ENCODE assay signal across 8 cellular contexts in the genomic region with DNA sequence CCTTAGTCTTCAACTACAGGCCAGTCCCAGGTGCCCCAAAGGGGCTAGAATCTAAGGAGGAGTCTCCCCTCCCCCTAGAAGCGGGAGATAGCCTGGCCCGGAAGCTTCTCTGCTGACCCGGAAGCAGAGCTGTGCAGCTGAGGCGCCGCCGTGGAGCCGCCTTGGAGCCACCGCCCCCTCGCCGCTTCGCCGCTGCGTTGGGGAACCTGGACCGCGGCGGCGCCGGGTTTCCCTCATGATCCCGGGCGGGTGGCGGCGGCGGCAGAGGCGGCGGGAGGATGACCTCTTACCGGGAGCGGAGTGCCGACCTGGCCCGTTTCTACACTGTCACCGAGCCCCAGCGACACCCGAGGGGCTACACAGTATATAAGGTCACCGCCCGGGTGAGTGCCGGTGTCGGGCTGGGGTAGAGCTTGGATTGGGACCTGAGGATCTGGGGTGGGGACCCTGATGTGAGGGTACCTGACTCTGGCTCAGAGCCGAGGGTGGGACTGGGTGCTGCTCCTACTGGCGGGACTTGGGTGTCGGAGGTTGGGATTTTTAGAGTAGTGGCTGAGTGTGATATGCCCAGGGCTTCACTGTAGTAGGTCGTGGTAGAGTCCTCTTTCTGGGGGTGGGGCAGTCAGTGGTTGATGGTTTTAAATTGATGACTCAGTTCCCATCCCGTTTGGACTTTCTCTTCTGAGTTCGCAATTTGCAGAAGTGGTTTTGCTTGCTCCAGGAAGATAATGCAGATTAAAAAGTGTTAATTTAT. TPM values are rescaled to one million over a fixed set of nuclear protein-coding genes. Genes with fewer than 3 reads are reported as not detected.
DNase-seq lines count a peak whose midpoint lies in the region; ATAC-seq and TF ChIP-seq lines count a peak whose summit lies in the region.

Gene RPS6KC1, plus strand, starts transcription at position 115 of the 754 bp plus-strand sequence. Its CDS starts 164 bp downstream, at position 279.

- TF ChIP-seq POLR2A in gastroesophageal sphincter (IDR thresholded peaks at IDR 0.05), result peak in 1 of 2 donors; percentile 42

- no peaks in the 10 kb centered on the region for H4K20me1 ChIP-seq in MM.1S (ENCODE audit: insufficient read depth, low read length)

- H3F3A ChIP-seq in MM.1S (ENCODE audit: insufficient read depth, low read length), result peaks cover 18% of the 10 kb centered on the region

- WGBS in gastroesophageal sphincter (ENCODE audit: low coverage in 1 of 2), 2 donors, result 0% methylated on average over 2 to 3 of the region's 42 CpGs

- peaks cover 18% of the 10 kb centered on the region for H3K4me1 ChIP-seq in MM.1S (ENCODE audit: low read length)
- peaks cover 4% of the 10 kb centered on the region for H3K4me1 ChIP-seq in SJSA1 (replicated peaks)
- H3K4me1 ChIP-seq in gastroesophageal sphincter, result peaks cover 3 to 28% (median 14%) of the 10 kb centered on the region in 3 donors

- no peaks in the 10 kb centered on the region for H3K27me3 ChIP-seq in MM.1S (replicated peaks; ENCODE audit: insufficient read depth, low read length)
- H3K27me3 ChIP-seq in SJSA1 (replicated peaks), result no peaks in the 10 kb centered on the region
- H3K27me3 ChIP-seq in gastroesophageal sphincter, result peaks cover 17% of the 10 kb centered on the region

- H3K27ac ChIP-seq in MM.1S (ENCODE audit: low read length) (peak within 1 kb of the TSS; percentile 57; the same call in 1 of the 2 replicates), SJSA1 (peak within 1 kb of the TSS; percentile 48), gastroesophageal sphincter (peak within 1 kb of the TSS; percentile 64 to 90 (median 83)), substantia nigra (ENCODE audit: low read depth, low read length, poor library complexity, severe bottlenecking) (peak within 1 kb of the TSS; percentile 75)

- H3K9me2 ChIP-seq in MM.1S (replicated peaks; ENCODE audit: insufficient read depth, low read length), result no peaks in the 10 kb centered on the region

- peak; percentile 96 for DNase-seq in GM03348 (ENCODE audit: low spot score)
- peak; percentile 85 for DNase-seq in HCEC 1CT
- DNase-seq in MM.1S, result peak; percentile 88
- DNase-seq in SJSA1 (ENCODE audit: low read depth in 1 of 2, low spot score in 2 of 2), result peak; percentile 83 to 88
- peak; percentile 88 for DNase-seq in activated naive CD4-positive, alpha-beta T cell treated with Interleukin-2 at 50 U/mL for 16 hours
- DNase-seq in non-pigmented ciliary epithelial cell (ENCODE audit: low read depth), result peak; percentile 41
- DNase-seq in substantia nigra (lab: John Stamatoyannopoulos, UW), result peak; percentile 10 to 86 (median 73)

- peak within 1 kb of the TSS; percentile 67 for H3K9ac ChIP-seq in MM.1S (ENCODE audit: low read length)

- peak within 1 kb of the TSS; percentile 77 for H3K4me3 ChIP-seq in MM.1S (ENCODE audit: low read length)
- peak within 1 kb of the TSS; percentile 81 for H3K4me3 ChIP-seq in SJSA1
- peak within 1 kb of the TSS; percentile 83 to 86 for H3K4me3 ChIP-seq in gastroesophageal sphincter

- peak within 1 kb of the TSS; percentile 100 for H2AFZ ChIP-seq in MM.1S (ENCODE audit: low read length)

- peaks cover 47% of the 10 kb centered on the region for H3K79me2 ChIP-seq in MM.1S (ENCODE audit: low read length)

- ATAC-seq in gastroesophageal sphincter, result peak; percentile 97

- H3K36me3 ChIP-seq in MM.1S (replicated peaks; ENCODE audit: insufficient read depth, low read length) (no peaks in the 10 kb centered on the region), SJSA1 (peaks cover 3% of the 10 kb centered on the region; the same call in 1 of the 2 replicates), gastroesophageal sphincter (no peaks in the 10 kb centered on the region)

- H3K9me3 ChIP-seq in MM.1S (replicated peaks; ENCODE audit: insufficient read depth, low read length), result no peaks in the 10 kb centered on the region
- H3K9me3 ChIP-seq in SJSA1 (replicated peaks), result no peaks in the 10 kb centered on the region
- H3K9me3 ChIP-seq in gastroesophageal sphincter, result no peaks in the 10 kb centered on the region

- TF ChIP-seq CTCF in MM.1S (IDR thresholded peaks at IDR 0.05; ENCODE audit: low read length), result no peak
- no peak for TF ChIP-seq CTCF in gastroesophageal sphincter (IDR thresholded peaks at IDR 0.05)

- no peak for TF ChIP-seq EP300 in gastroesophageal sphincter (IDR thresholded peaks at IDR 0.05)

- H3K4me2 ChIP-seq in MM.1S (ENCODE audit: low read depth, low read length), result peak within 1 kb of the TSS; percentile 69

RNA-seq across cellular contexts. Expression of gene RPS6KC1, which starts in this region (rescaled TPM):
- total RNA-seq in SJSA1 (2014; rRNA removed; shearing (Covaris generic)), result 19.2 and 31.8 TPM in 2 replicates
- 10 to 100 TPM; 21.2 to 28.5 (median 23.8) TPM for total RNA-seq in gastroesophageal sphincter

Comparison
In these comparisons a context has a peak if more than half of its experiments do, and no peak if none do; other contexts are left out.
1. Peak in every context shown above with its lines: DNase-seq, ATAC-seq, H3K4me3 ChIP-seq and H3K27ac ChIP-seq.
2. DNase-seq: peak in every context shown above with its lines; median percentile 96 in GM03348; 88 in MM.1S; 88 in activated naive CD4-positive, alpha-beta T cell treated with Interleukin-2 at 50 U/mL for 16 hours; 86 in SJSA1; 85 in HCEC 1CT; 73 in substantia nigra; 41 in non-pigmented ciliary epithelial cell.